In the genomic region with DNA sequence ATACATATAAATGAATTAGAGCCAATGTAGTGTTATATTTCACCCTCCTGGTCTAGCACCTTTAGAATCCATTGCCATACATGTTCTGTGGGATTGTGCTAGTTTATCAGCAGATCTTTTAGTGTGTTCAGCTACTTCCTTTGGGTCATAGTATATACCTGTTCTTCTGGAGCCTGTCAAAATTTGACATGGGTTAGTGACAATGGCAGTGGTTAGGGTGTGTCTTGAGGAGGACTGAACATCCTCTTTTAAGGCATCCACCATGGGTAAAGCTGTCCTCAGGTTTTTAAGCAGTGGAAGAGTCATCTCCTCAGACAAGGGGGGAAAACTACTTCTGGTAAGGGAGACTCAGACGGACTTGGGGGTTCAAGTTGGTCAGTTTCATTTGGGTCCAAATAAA, we compare ENCODE assay signal across 20 cellular contexts. TPM values are rescaled to one million over a fixed set of nuclear protein-coding genes. Genes with fewer than 3 reads are reported as not detected.
DNase-seq lines count a peak whose midpoint lies in the region; ATAC-seq, FAIRE-seq and TF ChIP-seq lines count a peak whose summit lies in the region.
"Had no signal": no experiment of that assay in that cellular context is flagged by ENCODE, and none has a peak within 500 bp of the region (broad histone marks: within the 10 kb centered on the region; RNA-seq: fewer than 3 reads in every experiment).

No MANE protein-coding gene starts in this region.

- peaks cover 20% of the 10 kb centered on the region for H3K4me1 Mint-ChIP-seq in activated CD8-positive, alpha-beta memory T cell treated with anti-CD3 and anti-CD28 coated beads, Interleukin-2, amount 10 ng/mL, durations not matched to agents 7 days and 5 days
- H3K4me1 Mint-ChIP-seq in stimulated activated naive CD8-positive, alpha-beta T cell treated with anti-CD3 and anti-CD28 coated beads, Interleukin-15, amount 100 ng/mL, for 72 hours = peaks cover 52% of the 10 kb centered on the region

- H3K27me3 ChIP-seq in HL-60 (ENCODE audit: insufficient read depth, poor library complexity, severe bottlenecking) (no peaks in the 10 kb centered on the region), K562 (ENCODE audit: control insufficient read depth in 2 of 2, insufficient read depth in 2 of 2, low read length in 2 of 2) (no peaks in the 10 kb centered on the region), neutrophil (no peaks in the 10 kb centered on the region)

- TF ChIP-seq CTCF in HL-60 (IDR thresholded peaks at IDR 0.05; ENCODE audit: insufficient read depth, low read length) (no peak), K562 (IDR thresholded peaks at IDR 0.05 in 2 of 3, conservative IDR thresholded peaks at IDR 0.05 in 1 of 3; ENCODE audit: insufficient read depth in 2 of 3, low read depth in 1 of 3, low read length in 3 of 3) (no peak), neutrophil (IDR thresholded peaks at IDR 0.05) (no peak)

- CTCF ChIA-PET in activated CD8-positive, alpha-beta memory T cell treated with anti-CD3 and anti-CD28 coated beads, Interleukin-2, amount 10 ng/mL, durations not matched to agents 7 days and 5 days (lab: Charles Lee) = no interaction called here
- CTCF ChIA-PET in K562 (lab: Yijun Ruan, JAX; ENCODE audit: low intra/inter-chr PET ratio) = no interaction called here

- H3K4me1 ChIP-seq in K562 (replicated peaks in 1 of 2; ENCODE audit: control insufficient read depth in 2 of 2, insufficient read depth in 2 of 2, low read length in 2 of 2) (peaks cover 0 to 12% of the 10 kb centered on the region in 2 experiments; a peak in 3 of 5 replicates), neutrophil (ENCODE audit: control insufficient read depth in 1 of 2, insufficient read depth in 1 of 2, low read depth in 1 of 2, low read length in 1 of 2) (peaks cover 98% of the 10 kb centered on the region in 2 experiments)

- POLR2A ChIA-PET in K562 (lab: Yijun Ruan, JAX) = no interaction called here

- TF ChIP-seq EP300 in K562 (IDR thresholded peaks at IDR 0.05; ENCODE audit: low read length) = no peak

- H3K9ac ChIP-seq in K562 (ENCODE audit: insufficient read depth in 1 of 2, low read depth in 2 of 2, low read length in 2 of 2) = no peak overlapping the region

- TF ChIP-seq RAD21 in K562 (CRISPR knock-in tag; conservative IDR thresholded peaks at IDR 0.05 in 1 of 2, IDR thresholded peaks at IDR 0.05 in 1 of 2) = no peak

- TF ChIP-seq POLR2A in K562 (conservative IDR thresholded peaks at IDR 0.05) = no peak

- no peaks in the 10 kb centered on the region for H3K9me3 ChIP-seq in K562 (replicated peaks; ENCODE audit: control insufficient read depth, insufficient read depth, low read depth, low read length)
- H3K9me3 ChIP-seq in neutrophil = no peaks in the 10 kb centered on the region
- H3K9me3 ChIP-seq: A549 had no signal

- H3K27ac Mint-ChIP-seq in activated CD8-positive, alpha-beta memory T cell treated with anti-CD3 and anti-CD28 coated beads, Interleukin-2, amount 10 ng/mL, durations not matched to agents 7 days and 5 days = no peak overlapping the region
- H3K27ac Mint-ChIP-seq in stimulated activated naive CD8-positive, alpha-beta T cell treated with anti-CD3 and anti-CD28 coated beads, Interleukin-15, amount 100 ng/mL, for 72 hours = no peak overlapping the region

- H3K9me3 Mint-ChIP-seq in activated CD8-positive, alpha-beta memory T cell treated with anti-CD3 and anti-CD28 coated beads, Interleukin-2, amount 10 ng/mL, durations not matched to agents 7 days and 5 days (ENCODE audit: low read depth) = no peaks in the 10 kb centered on the region
- H3K9me3 Mint-ChIP-seq in stimulated activated naive CD8-positive, alpha-beta T cell treated with anti-CD3 and anti-CD28 coated beads, Interleukin-15, amount 100 ng/mL, for 72 hours = no peaks in the 10 kb centered on the region
- H3K9me3 Mint-ChIP-seq: IgD-negative memory B cell had no signal

- no peak overlapping the region for H3K4me3 Mint-ChIP-seq in activated CD8-positive, alpha-beta memory T cell treated with anti-CD3 and anti-CD28 coated beads, Interleukin-2, amount 10 ng/mL, durations not matched to agents 7 days and 5 days
- H3K4me3 Mint-ChIP-seq in stimulated activated naive CD8-positive, alpha-beta T cell treated with anti-CD3 and anti-CD28 coated beads, Interleukin-15, amount 100 ng/mL, for 72 hours = no peak overlapping the region

- intact Hi-C loops in K562 (cut with micrococcal nuclease) = no loop called here

- H3K27ac ChIP-seq in HL-60 (replicated peaks) = peak overlapping the region; percentile 67
- H3K27ac ChIP-seq in K562 (ENCODE audit: extremely low read depth, low read depth, low read length) = no peak overlapping the region
- peak overlapping the region; percentile 92 for H3K27ac ChIP-seq in neutrophil
- H3K27ac ChIP-seq: A549, C4-2B, RWPE1 had no signal

- H3K36me3 Mint-ChIP-seq in activated CD8-positive, alpha-beta memory T cell treated with anti-CD3 and anti-CD28 coated beads, Interleukin-2, amount 10 ng/mL, durations not matched to agents 7 days and 5 days = peaks cover 16% of the 10 kb centered on the region

- H4K20me1 ChIP-seq in K562 (replicated peaks; ENCODE audit: control insufficient read depth, insufficient read depth, low read length) = peaks cover 9% of the 10 kb centered on the region; the same call in 1 of the 2 replicates

- H3K36me3 ChIP-seq in K562 (ENCODE audit: control insufficient read depth, insufficient read depth, low read length) = peaks cover 10% of the 10 kb centered on the region; the same call in 2 of the 3 replicates
- H3K36me3 ChIP-seq in neutrophil = no peaks in the 10 kb centered on the region

- peak; percentile 23 for ATAC-seq in activated CD8-positive, alpha-beta memory T cell treated with anti-CD3 and anti-CD28 coated beads, Interleukin-2, amount 10 ng/mL, durations not matched to agents 7 days and 5 days
- peak; percentile 20; the same call in 1 of the 3 replicates for ATAC-seq in K562
- no peak for ATAC-seq in stimulated activated naive CD8-positive, alpha-beta T cell treated with anti-CD3 and anti-CD28 coated beads, Interleukin-15, amount 100 ng/mL, for 72 hours
- ATAC-seq: A549, HCT116, PC-3 had no signal

- no peak overlapping the region for H2AFZ ChIP-seq in K562 (ENCODE audit: low read depth, low read length)

- no peaks in the 10 kb centered on the region for H3K27me3 Mint-ChIP-seq in activated CD8-positive, alpha-beta memory T cell treated with anti-CD3 and anti-CD28 coated beads, Interleukin-2, amount 10 ng/mL, durations not matched to agents 7 days and 5 days
- no peaks in the 10 kb centered on the region for H3K27me3 Mint-ChIP-seq in stimulated activated naive CD8-positive, alpha-beta T cell treated with anti-CD3 and anti-CD28 coated beads, Interleukin-15, amount 100 ng/mL, for 72 hours
- H3K27me3 Mint-ChIP-seq: IgD-negative memory B cell had no signal

- BruUV-seq in K562 (replicated peaks; lab: Mats Ljungman, UMichigan) = no TSS peak

- H3K9me1 ChIP-seq in K562 (ENCODE audit: control insufficient read depth, insufficient read depth, low read length) = no peaks in the 10 kb centered on the region

- FAIRE-seq in K562 (lab: Jason Lieb, UNC) = no peak
- FAIRE-seq: A549, HTR-8/SVneo had no signal

- 100% methylated on average over 1 of the region's 1 CpG for WGBS in K562 (ENCODE audit: insufficient coverage, low coverage, missing lambda C conversion rate)

- H3K4me2 ChIP-seq in K562 (ENCODE audit: insufficient read depth, low read length) = no peak overlapping the region
- H3K4me2 ChIP-seq: A549 had no signal

- no peak for DNase-seq in activated CD8-positive, alpha-beta memory T cell treated with anti-CD3 and anti-CD28 coated beads, Interleukin-2, amount 10 ng/mL, durations not matched to agents 7 days and 5 days
- no peak for DNase-seq in activated CD8-positive, alpha-beta memory T cell treated with anti-CD3 and anti-CD28 coated beads, Interleukin-2, amount 50 U/mL, for 4 hours
- peak in 1 of 2 experiments; percentile 40 for DNase-seq in HL-60 (ENCODE audit: low read depth in 1 of 2, low spot score in 1 of 2)
- no peak for DNase-seq in K562 (ENCODE audit: extremely low read depth in 1 of 4, low spot score in 3 of 4)
- no peak for DNase-seq in superior temporal gyrus (ENCODE audit: extremely low spot score)
- no peak for DNase-seq in stimulated activated CD4-positive, alpha-beta T cell treated with anti-CD3 and anti-CD28 coated beads, Interleukin-2, amount 100 ng/mL, for 24 hours
- no peak for DNase-seq in stimulated activated naive CD8-positive, alpha-beta T cell treated with anti-CD3 and anti-CD28 coated beads, Interleukin-15, amount 100 ng/mL, for 72 hours
- DNase-seq: DMS79, NCI-H1417 treated with DMSO at 0.1 percent for 48 hours, NCI-H1930, NCI-H446, NCI-H69, PC-3 had no signal

- H3K4me3 ChIP-seq in HL-60 (replicated peaks; ENCODE audit: insufficient read depth, low read length) (no peak overlapping the region), K562 (no peak overlapping the region), neutrophil (ENCODE audit: low read depth in 1 of 2, low read length in 1 of 2) (peak overlapping the region in 1 of 2 experiments; percentile 62)
- H3K4me3 ChIP-seq: A549 had no signal

- H3K79me2 ChIP-seq in K562 (ENCODE audit: control insufficient read depth, insufficient read depth, low read length) = peaks cover 59% of the 10 kb centered on the region

- in situ Hi-C loops in K562 (cut with MboI) = no loop called here

TF ChIP-seq in K562, 482 proteins besides CTCF, POLR2A, EP300 and RAD21 (continues in another document):
- no peak for TF ChIP-seq ZNF347 (CRISPR knock-in tag; IDR thresholded peaks at IDR 0.05; ENCODE audit: low read depth)

RNA-seq across cellular contexts. Expression of gene DNAJC3, which starts 29.4 kb away (rescaled TPM):
- 10 to 100 TPM; 13.0 to 21.0 TPM for total RNA-seq in activated CD8-positive, alpha-beta memory T cell treated with anti-CD3 and anti-CD28 coated beads, Interleukin-2, amount 10 ng/mL, durations not matched to agents 7 days and 5 days
- total RNA-seq in K562 (2011; cell fraction: chromatin; rRNA removed; ENCODE audit: low replicate concordance) = 8.4 and 25.2 TPM in 2 replicates
- 8.8 and 12.2 TPM in 2 replicates for total RNA-seq in K562 (2011; cell fraction: nucleolus; rRNA removed)
- total RNA-seq in K562 (2011; cell fraction: nucleoplasm; rRNA removed) = 20.0 and 28.6 TPM in 2 replicates
- total RNA-seq in K562 (2014; rRNA removed) (10.3 and 10.4 TPM in 2 replicates), K562 (2014; rRNA removed; fragmentation: Illumina TruSeq; extraction: Trizol) (21.8 and 22.9 TPM in 2 replicates), K562 (2015; rRNA removed; fragmentation: Illumina TruSeq; extraction: Trizol) (20.2 and 21.3 TPM in 2 replicates), K562 (2021) (14.4 and 14.6 TPM in 2 replicates)
- polyA plus RNA-seq in K562 (2011; rRNA removed) (8.8 and 9.7 TPM in 2 replicates), K562 (2014; fragmentation: Illumina TruSeq; extraction: Trizol) (8.1 and 10.4 TPM in 2 replicates), K562 (2014; fragmentation: Nextera tagmentation; extraction: Ambion mirVana) (10 to 100 TPM in 1 of 2 experiments, 1 to 10 TPM in 1; 8.2 to 12.0 TPM), K562 (2014; rRNA removed) (7.5 and 7.8 TPM in 2 replicates)
- polyA plus RNA-seq in K562 (2011; cell fraction: cytosol; rRNA removed) = 2.3 and 5.6 TPM in 2 replicates
- polyA plus RNA-seq in K562 (2011; cell fraction: nucleus; rRNA removed) = 2.2 and 4.2 TPM in 2 replicates
- 8.9 and 12.8 TPM in 2 replicates for polyA plus RNA-seq in K562 (2012)
- 26.4 and 32.0 TPM in 2 replicates for polyA minus RNA-seq in K562 (2011; rRNA and poly(A)+ RNA removed)
- 10.3 and 10.6 TPM in 2 replicates for polyA minus RNA-seq in K562 (2011; cell fraction: cytosol; rRNA and poly(A)+ RNA removed)
- polyA minus RNA-seq in K562 (2011; cell fraction: nucleus; rRNA and poly(A)+ RNA removed) = 4.7 and 8.0 TPM in 2 replicates
